10 cellular contexts compared by ENCODE assay signal in genomic region chr6:16670617-16671051, GRCh38.
A peak's percentile ranks its signal among the peaks of the same experiment; 100 is the strongest.
DNase-seq lines count a peak whose midpoint lies in the region; ATAC-seq and TF ChIP-seq lines count a peak whose summit lies in the region.
"Had no signal": no experiment of that assay in that cellular context is flagged by ENCODE, and none has a peak within 500 bp of the region (broad histone marks: within the 10 kb centered on the region; RNA-seq: fewer than 3 reads in every experiment).

No MANE protein-coding gene starts in this region.

- TF ChIP-seq CTCF in tibial artery (IDR thresholded peaks at IDR 0.05) (no peak), GM23338 (conservative IDR thresholded peaks at IDR 0.05; ENCODE audit: low read depth in 2 of 2) (no peak), GM20000 (IDR thresholded peaks at IDR 0.05; ENCODE audit: extremely low read depth, missing control alignments) (no peak)

- H3K27me3 Mint-ChIP-seq in activated naive CD4-positive, alpha-beta T cell treated with anti-CD3 and anti-CD28 coated beads, Interleukin-2, amount 50 U/mL, for 24 hours: no peaks in the 10 kb centered on the region
- H3K27me3 Mint-ChIP-seq in activated naive CD8-positive, alpha-beta T cell: no peaks in the 10 kb centered on the region
- no peaks in the 10 kb centered on the region for H3K27me3 Mint-ChIP-seq in GM23338 (ENCODE audit: insufficient read depth, low read depth, poor library complexity)

- no peaks in the 10 kb centered on the region for H3K36me3 ChIP-seq in tibial artery
- no peaks in the 10 kb centered on the region for H3K36me3 ChIP-seq in GM23338 (ENCODE audit: insufficient read depth)

- peaks cover 47% of the 10 kb centered on the region for H3K4me1 Mint-ChIP-seq in activated naive CD4-positive, alpha-beta T cell treated with anti-CD3 and anti-CD28 coated beads, Interleukin-2, amount 50 U/mL, for 24 hours
- peaks cover 60% of the 10 kb centered on the region for H3K4me1 Mint-ChIP-seq in activated naive CD8-positive, alpha-beta T cell (ENCODE audit: low read depth)
- peaks cover 14% of the 10 kb centered on the region for H3K4me1 Mint-ChIP-seq in GM23338

- no peaks in the 10 kb centered on the region for H3K9me2 ChIP-seq in GM23338 (ENCODE audit: insufficient read depth)

- DNase-seq in activated naive CD4-positive, alpha-beta T cell (lab: John Stamatoyannopoulos, UW): no peak
- DNase-seq in tibial artery (no peak), NCI-H69 (lab: John Stamatoyannopoulos, UW) (no peak), GM23338 (ENCODE audit: low spot score) (no peak), GM20000 (ENCODE audit: low spot score) (no peak)
- DNase-seq: NCI-H2081 treated with DMSO at 0.1 percent for 48 hours, posterior cingulate gyrus had no signal

- H3K36me3 Mint-ChIP-seq in activated naive CD4-positive, alpha-beta T cell treated with anti-CD3 and anti-CD28 coated beads, Interleukin-2, amount 50 U/mL, for 24 hours: peaks cover 22% of the 10 kb centered on the region
- H3K36me3 Mint-ChIP-seq in activated naive CD8-positive, alpha-beta T cell: peaks cover 25% of the 10 kb centered on the region
- H3K36me3 Mint-ChIP-seq in GM23338 (ENCODE audit: low read depth): no peaks in the 10 kb centered on the region

- H3K4me2 ChIP-seq in GM23338: no peak overlapping the region

- no peaks in the 10 kb centered on the region for H3K27me3 ChIP-seq in tibial artery
- no peaks in the 10 kb centered on the region for H3K27me3 ChIP-seq in GM23338 (ENCODE audit: insufficient read depth)

- no peaks in the 10 kb centered on the region; the same call in 1 of the 2 replicates for H4K20me1 ChIP-seq in GM23338 (replicated peaks; ENCODE audit: insufficient read depth)

- no peaks in the 10 kb centered on the region for H3F3A ChIP-seq in GM23338 (replicated peaks; ENCODE audit: low read depth)

- H3K4me3 ChIP-seq in tibial artery: no peak overlapping the region
- H3K4me3 ChIP-seq in GM23338: no peak overlapping the region

- no peaks in the 10 kb centered on the region for H3K9me3 ChIP-seq in tibial artery

- peak overlapping the region; percentile 2 to 20 for H3K27ac ChIP-seq in tibial artery
- H3K27ac ChIP-seq in GM23338 (ENCODE audit: low read depth): no peak overlapping the region

- peaks cover 0 to 81% (median 36%) of the 10 kb centered on the region in 4 donors for H3K4me1 ChIP-seq in tibial artery
- H3K4me1 ChIP-seq in GM23338 (ENCODE audit: insufficient read depth): peaks cover 13% of the 10 kb centered on the region

- ATAC-seq in HG02973 (IDR thresholded peaks at IDR 0.05; ENCODE audit: unreplicated experiment) (peak; percentile 38), GM23338 (no peak)

- H3K4me3 Mint-ChIP-seq in activated naive CD4-positive, alpha-beta T cell treated with anti-CD3 and anti-CD28 coated beads, Interleukin-2, amount 50 U/mL, for 24 hours: peak overlapping the region; percentile 61
- H3K4me3 Mint-ChIP-seq in activated naive CD8-positive, alpha-beta T cell: peak overlapping the region; percentile 53
- no peak overlapping the region for H3K4me3 Mint-ChIP-seq in GM23338

- H3K27ac Mint-ChIP-seq in activated naive CD4-positive, alpha-beta T cell treated with anti-CD3 and anti-CD28 coated beads, Interleukin-2, amount 50 U/mL, for 24 hours: peak overlapping the region; percentile 96
- peak overlapping the region; percentile 98 for H3K27ac Mint-ChIP-seq in activated naive CD8-positive, alpha-beta T cell
- H3K27ac Mint-ChIP-seq in GM23338: no peak overlapping the region

- no peak overlapping the region for H2AFZ ChIP-seq in GM23338

- peaks cover 14% of the 10 kb centered on the region for H3K9me3 Mint-ChIP-seq in activated naive CD4-positive, alpha-beta T cell treated with anti-CD3 and anti-CD28 coated beads, Interleukin-2, amount 50 U/mL, for 24 hours
- H3K9me3 Mint-ChIP-seq in activated naive CD8-positive, alpha-beta T cell (ENCODE audit: low read depth): no peaks in the 10 kb centered on the region
- H3K9me3 Mint-ChIP-seq in GM23338: no peaks in the 10 kb centered on the region

- H3K79me2 ChIP-seq in GM23338 (replicated peaks; ENCODE audit: insufficient read depth): no peaks in the 10 kb centered on the region

- intact Hi-C loops in tibial artery (cut with DNase I; ENCODE audit: low total_unique reads): no loop called here

TF ChIP-seq in GM23338, 12 proteins besides CTCF, POLR2A, EP300 and RAD21 (continues in another document):
- TF ChIP-seq REST (IDR thresholded peaks at IDR 0.05; ENCODE audit: unreplicated experiment) (no peak), ZNF114 (CRISPR knock-in tag; IDR thresholded peaks at IDR 0.05) (no peak), ZNF331 (CRISPR knock-in tag; IDR thresholded peaks at IDR 0.05; ENCODE audit: low read depth) (no peak), JUNB (IDR thresholded peaks at IDR 0.05; ENCODE audit: unreplicated experiment) (no peak), EZH2phosphoT487 (IDR thresholded peaks at IDR 0.05; ENCODE audit: unreplicated experiment) (no peak), ETS1 (IDR thresholded peaks at IDR 0.05) (no peak), NANOG (IDR thresholded peaks at IDR 0.05; ENCODE audit: borderline replicate concordance) (no peak), CREB1 (CRISPR knock-in tag; IDR thresholded peaks at IDR 0.05; ENCODE audit: low read depth) (no peak), EZH2 (IDR thresholded peaks at IDR 0.05; ENCODE audit: low read depth, unreplicated experiment) (no peak)
